In genomic region chr2:216034065-216034464, GRCh38 we compare ENCODE assay signal across 8 cellular contexts. TPM values are rescaled to one million over a fixed set of nuclear protein-coding genes. Genes with fewer than 3 reads are reported as not detected.
DNase-seq lines count a peak whose midpoint lies in the region; ATAC-seq, FAIRE-seq and TF ChIP-seq lines count a peak whose summit lies in the region.

No MANE protein-coding gene starts in this region.

- FAIRE-seq in urothelium cell line (lab: Jason Lieb, UNC): no peak

- ATAC-seq in GM19025 (IDR thresholded peaks at IDR 0.05; ENCODE audit: low read depth, unreplicated experiment): peak; percentile 22

- TF ChIP-seq CTCF in AG10803 (conservative IDR thresholded peaks at IDR 0.05; ENCODE audit: low read length): peak; percentile 82

- DNase-seq in AG10803 (ENCODE audit: low read depth) (peak; percentile 70), HT-29 (ENCODE audit: low spot score) (peak; percentile 86), RPMI8226 (peak; percentile 65), germinal center (ENCODE audit: low spot score) (peak; percentile 80), pons (ENCODE audit: low spot score) (peak; percentile 75), urothelium cell line (ENCODE audit: low spot score) (peak; percentile 66)
- peak; percentile 60 for DNase-seq in activated effector memory CD4-positive, alpha-beta T cell treated with Interleukin-2 at 50 U/mL for 16 hours

- H3K4me3 ChIP-seq in AG10803 (ENCODE audit: low read length): no peak overlapping the region

RNA-seq across cellular contexts. Expression of gene MREG, which starts 20.7 kb away (rescaled TPM):
- 11.9 and 13.8 TPM in 2 replicates for total RNA-seq in HT-29 (2014; rRNA removed; shearing (Covaris generic))

RNA-seq across cellular contexts. Expression of gene PECR, which starts 47.5 kb away (rescaled TPM):
- 15.6 and 26.5 TPM in 2 replicates for total RNA-seq in HT-29 (2014; rRNA removed; shearing (Covaris generic))

RNA-seq across cellular contexts. Expression of gene TMEM169, which starts 47.7 kb away (rescaled TPM):
- total RNA-seq in HT-29 (2014; rRNA removed; shearing (Covaris generic)): 0.08 and 0.53 TPM in 2 replicates
